ENCODE assay signal across 8 cellular contexts in genomic region chr5:96885518-96886338, GRCh38. TPM values are rescaled to one million over a fixed set of nuclear protein-coding genes. Genes with fewer than 3 reads are reported as not detected.
A peak's percentile ranks its signal among the peaks of the same experiment; 100 is the strongest.
DNase-seq lines count a peak whose midpoint lies in the region; ATAC-seq and TF ChIP-seq lines count a peak whose summit lies in the region.

No MANE protein-coding gene starts in this region.

- intact Hi-C loops in gastrocnemius medialis (cut with DNase I; ENCODE audit: low total_unique reads) = loop anchor here (2.0 kb wide), 1 partner anchor 49 kb away; no protein-coding TSS in a partner anchor

- H3K4me3 Mint-ChIP-seq in activated T-cell treated with anti-CD3 and anti-CD28 coated beads, Interleukin-2, amount 50 U/mL, for 24 hours = peak overlapping the region; percentile 10
- no peak overlapping the region for H3K4me3 Mint-ChIP-seq in endothelial cell (ENCODE audit: unreplicated experiment)

- H3K9me3 ChIP-seq in gastrocnemius medialis = no peaks in the 10 kb centered on the region

- ATAC-seq in HG03039 (IDR thresholded peaks at IDR 0.05; ENCODE audit: unreplicated experiment) (peak; percentile 86), gastrocnemius medialis (peak; percentile 99)

- H3K27me3 ChIP-seq in gastrocnemius medialis = no peaks in the 10 kb centered on the region

- H3K27me3 Mint-ChIP-seq in activated T-cell treated with anti-CD3 and anti-CD28 coated beads, Interleukin-2, amount 50 U/mL, for 24 hours = no peaks in the 10 kb centered on the region
- peaks cover 1% of the 10 kb centered on the region for H3K27me3 Mint-ChIP-seq in endothelial cell (ENCODE audit: unreplicated experiment)

- no peak for DNase-seq in activated T-cell treated with anti-CD3 and anti-CD28 coated beads, Interleukin-2, amount 50 U/mL, for 24 hours
- DNase-seq in activated T-cell treated with anti-CD3 and anti-CD28 coated beads for 4 hours = no peak
- peak in 3 of 5 donors; percentile 15 to 73 (median 33) for DNase-seq in T-helper 1 cell
- peak; percentile 69 to 70 for DNase-seq in gastrocnemius medialis
- DNase-seq in endothelial cell (ENCODE audit: low spot score) = no peak
- DNase-seq in NCI-H226 = no peak
- no peak for DNase-seq in NCI-H2171 treated with DMSO at 0.1 percent for 48 hours (lab: John Stamatoyannopoulos, UW)

- H3K4me3 ChIP-seq in gastrocnemius medialis = no peak overlapping the region

- H3K4me1 ChIP-seq in gastrocnemius medialis = peaks cover 13 to 15% of the 10 kb centered on the region in 2 donors

- H3K27ac ChIP-seq in gastrocnemius medialis = peak overlapping the region; percentile 72 to 76 (median 74)

- H3K27ac Mint-ChIP-seq in activated T-cell treated with anti-CD3 and anti-CD28 coated beads, Interleukin-2, amount 50 U/mL, for 24 hours = peak overlapping the region; percentile 93
- H3K27ac Mint-ChIP-seq in endothelial cell (ENCODE audit: unreplicated experiment) = no peak overlapping the region

- TF ChIP-seq CTCF in gastrocnemius medialis (IDR thresholded peaks at IDR 0.05 in 4 of 5, conservative IDR thresholded peaks at IDR 0.05 in 1 of 5) = no peak
- no peak for TF ChIP-seq CTCF in endothelial cell (IDR thresholded peaks at IDR 0.05; ENCODE audit: unreplicated experiment)

- peaks cover 57% of the 10 kb centered on the region for H3K4me1 Mint-ChIP-seq in activated T-cell treated with anti-CD3 and anti-CD28 coated beads, Interleukin-2, amount 50 U/mL, for 24 hours (ENCODE audit: low read depth)
- peaks cover 16% of the 10 kb centered on the region for H3K4me1 Mint-ChIP-seq in endothelial cell (ENCODE audit: unreplicated experiment)

- H3K9me3 Mint-ChIP-seq in activated T-cell treated with anti-CD3 and anti-CD28 coated beads, Interleukin-2, amount 50 U/mL, for 24 hours = no peaks in the 10 kb centered on the region
- no peaks in the 10 kb centered on the region for H3K9me3 Mint-ChIP-seq in endothelial cell (ENCODE audit: unreplicated experiment)

- in situ Hi-C loops in gastrocnemius medialis (cut with MboI; ENCODE audit: low sequenced_read_pairs in 4 of 4) = no loop called here

- H3K36me3 ChIP-seq in gastrocnemius medialis = no peaks in the 10 kb centered on the region

- H3K36me3 Mint-ChIP-seq in activated T-cell treated with anti-CD3 and anti-CD28 coated beads, Interleukin-2, amount 50 U/mL, for 24 hours (ENCODE audit: low read depth) = peaks cover 88% of the 10 kb centered on the region
- H3K36me3 Mint-ChIP-seq in endothelial cell (ENCODE audit: low read depth, unreplicated experiment) = no peaks in the 10 kb centered on the region

- no peak for TF ChIP-seq POLR2A in gastrocnemius medialis (IDR thresholded peaks at IDR 0.05)

RNA-seq across cellular contexts. Expression of gene ERAP2, which starts 9.4 kb away (rescaled TPM):
- total RNA-seq in gastrocnemius medialis (1 to 10 TPM; 1.1 to 8.5 (median 2.9) TPM), endothelial cell (ENCODE audit: unreplicated experiment) (0.08 TPM)

RNA-seq across cellular contexts. Expression of gene LNPEP, which starts 50.2 kb away (rescaled TPM):
- total RNA-seq in gastrocnemius medialis (10 to 100 TPM; 31.9 to 48.7 (median 33.1) TPM), endothelial cell (ENCODE audit: unreplicated experiment) (13.2 TPM)

Comparison
In these comparisons a context has a peak if more than half of its experiments do, and no peak if none do; other contexts are left out.
1. DNase-seq: peak in T-helper 1 cell (3 of 5) and gastrocnemius medialis (2 of 2); none in activated T-cell treated with anti-CD3 and anti-CD28 coated beads, Interleukin-2, amount 50 U/mL, for 24 hours (single experiment), activated T-cell treated with anti-CD3 and anti-CD28 coated beads for 4 hours (single experiment), endothelial cell (single experiment), NCI-H226 (single experiment) and NCI-H2171 treated with DMSO at 0.1 percent for 48 hours (single experiment).